ENCODE assay signal across 1 cellular context in genomic region chr5:111514087-111514486, GRCh38.
TF ChIP-seq lines count a peak whose summit lies in the region.

No MANE protein-coding gene starts in this region.

TF ChIP-seq in GM23338, 12 proteins besides CTCF, POLR2A, EP300 and RAD21 (continued from another document):
- no peak for TF ChIP-seq ZNF462 (CRISPR knock-in tag; IDR thresholded peaks at IDR 0.05)
